In the genomic region with DNA sequence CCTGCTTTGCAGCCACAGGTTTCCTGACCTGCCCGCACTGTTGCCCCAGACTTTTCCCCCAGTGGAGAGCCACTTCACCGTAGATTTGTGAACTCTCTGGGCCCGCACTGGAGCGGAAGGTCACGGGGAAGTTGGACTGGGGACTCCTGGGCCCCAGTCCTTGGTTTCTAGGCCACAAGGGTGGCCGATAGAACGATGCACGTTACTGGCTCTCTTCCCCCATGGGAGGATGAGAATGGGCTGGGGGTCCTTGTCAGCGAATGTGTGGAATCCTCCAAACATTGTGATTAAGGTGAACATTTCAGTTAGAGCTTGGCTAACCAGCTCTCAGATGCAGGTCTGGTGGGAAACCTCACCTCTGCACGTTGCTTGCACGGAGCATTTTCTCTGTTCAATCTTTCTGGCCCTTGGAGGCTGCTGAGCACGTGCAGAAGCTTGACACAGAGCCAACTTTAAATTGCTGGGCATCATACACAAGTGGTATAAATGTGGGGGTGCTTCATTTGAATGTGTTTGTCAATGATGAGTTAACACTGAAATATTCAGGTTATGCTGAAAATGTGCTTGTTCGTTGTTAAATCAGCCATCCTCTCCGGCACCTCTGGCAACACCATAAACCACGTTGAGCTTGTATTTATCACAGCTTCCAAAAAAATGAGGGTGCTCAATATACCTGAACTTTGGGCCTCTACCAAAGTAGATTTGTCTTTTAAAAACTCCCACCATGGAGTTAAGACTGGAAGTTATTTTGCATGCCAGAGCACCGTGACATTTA, we compare ENCODE assay signal across 1 cellular context.
TF ChIP-seq lines count a peak whose summit lies in the region.

No MANE protein-coding gene starts in this region.

TF ChIP-seq in HepG2, 621 proteins besides CTCF, POLR2A, EP300 and RAD21 (continued from another document):
- TF ChIP-seq MBNL3 (CRISPR knock-in tag; conservative IDR thresholded peaks at IDR 0.05) (no peak), ZSCAN29 (CRISPR knock-in tag; conservative IDR thresholded peaks at IDR 0.05) (no peak)
